Comparison of ENCODE assay signal across 1 cellular context in genomic region chr2:109332880-109333279, GRCh38.
TF ChIP-seq lines count a peak whose summit lies in the region.

No MANE protein-coding gene starts in this region.

TF ChIP-seq in HCT116, 20 proteins besides CTCF, POLR2A, EP300 and RAD21 (continued from another document):
- TF ChIP-seq TCF7L2 (IDR thresholded peaks at IDR 0.05; ENCODE audit: borderline replicate concordance, extremely low read depth, insufficient read depth, insufficient read length) (no peak), FOSL1 (IDR thresholded peaks at IDR 0.05; ENCODE audit: low read depth) (no peak), CEBPB (IDR thresholded peaks at IDR 0.05; ENCODE audit: low read depth) (no peak), JUND (IDR thresholded peaks at IDR 0.05) (no peak), CBX3 (IDR thresholded peaks at IDR 0.05; ENCODE audit: low read depth) (no peak), MAX (IDR thresholded peaks at IDR 0.05) (no peak), SRF (IDR thresholded peaks at IDR 0.05; ENCODE audit: low read depth) (no peak)
TF ChIP-seq in HCT116: peak in this region for 0.
